Comparison of ENCODE assay signal across 11 cellular contexts in genomic region chr3:81249540-81250029, GRCh38.
DNase-seq lines count a peak whose midpoint lies in the region; ATAC-seq and TF ChIP-seq lines count a peak whose summit lies in the region.
"Had no signal": no experiment of that assay in that cellular context is flagged by ENCODE, and none has a peak within 500 bp of the region (broad histone marks: within the 10 kb centered on the region; RNA-seq: fewer than 3 reads in every experiment).

No MANE protein-coding gene starts in this region.

- peak; percentile 80 for ATAC-seq in GM21737 (IDR thresholded peaks at IDR 0.05; ENCODE audit: unreplicated experiment)
- ATAC-seq in activated CD8-positive, alpha-beta T cell treated with anti-CD3 and anti-CD28 coated beads for 36 hours = no peak
- no peak for ATAC-seq in GM19455 (IDR thresholded peaks at IDR 0.05; ENCODE audit: unreplicated experiment)
- ATAC-seq in HG03521 (IDR thresholded peaks at IDR 0.05; ENCODE audit: unreplicated experiment) = no peak
- ATAC-seq: right cardiac atrium had no signal

- TF ChIP-seq CTCF in activated CD8-positive, alpha-beta T cell treated with anti-CD3 and anti-CD28 coated beads for 36 hours (IDR thresholded peaks at IDR 0.05) = no peak

- CTCF ChIA-PET in activated CD8-positive, alpha-beta T cell treated with anti-CD3 and anti-CD28 coated beads for 36 hours (lab: Charles Lee) = no interaction called here

- no peak overlapping the region for H3K4me3 Mint-ChIP-seq in activated CD8-positive, alpha-beta T cell treated with anti-CD3 and anti-CD28 coated beads for 36 hours
- H3K4me3 Mint-ChIP-seq: activated CD4-positive, alpha-beta memory T cell treated with anti-CD3 and anti-CD28 coated beads for 36 hours had no signal

- no peaks in the 10 kb centered on the region for H3K36me3 Mint-ChIP-seq in activated CD8-positive, alpha-beta T cell treated with anti-CD3 and anti-CD28 coated beads for 36 hours (ENCODE audit: low read depth)
- H3K36me3 Mint-ChIP-seq: activated CD4-positive, alpha-beta memory T cell treated with anti-CD3 and anti-CD28 coated beads for 36 hours had no signal

- DNase-seq in ELR (ENCODE audit: low read depth) (peak; percentile 91), HPDE6-E6E7 (ENCODE audit: extremely low spot score) (peak; percentile 2), fibroblast of gingiva (ENCODE audit: low read depth) (peak; percentile 43)
- DNase-seq in activated CD8-positive, alpha-beta T cell treated with anti-CD3 and anti-CD28 coated beads for 36 hours = no peak
- no peak for DNase-seq in stimulated activated CD4-positive, alpha-beta T cell treated with anti-CD3 and anti-CD28 coated beads, Interleukin-12 subunit alpha, Interleukin-12 subunit beta, amount 100 ng/mL, for 4 hours
- DNase-seq: activated CD4-positive, alpha-beta memory T cell treated with anti-CD3 and anti-CD28 coated beads for 36 hours; erythroblast; right cardiac atrium had no signal

- H3K27ac Mint-ChIP-seq in activated CD8-positive, alpha-beta T cell treated with anti-CD3 and anti-CD28 coated beads for 36 hours = no peak overlapping the region
- H3K27ac Mint-ChIP-seq: activated CD4-positive, alpha-beta memory T cell treated with anti-CD3 and anti-CD28 coated beads for 36 hours had no signal

- no peaks in the 10 kb centered on the region for H3K4me1 Mint-ChIP-seq in activated CD8-positive, alpha-beta T cell treated with anti-CD3 and anti-CD28 coated beads for 36 hours (ENCODE audit: low read depth)

- H3K27me3 Mint-ChIP-seq in activated CD8-positive, alpha-beta T cell treated with anti-CD3 and anti-CD28 coated beads for 36 hours = no peaks in the 10 kb centered on the region
- H3K27me3 Mint-ChIP-seq: activated CD4-positive, alpha-beta memory T cell treated with anti-CD3 and anti-CD28 coated beads for 36 hours had no signal

- no peaks in the 10 kb centered on the region for H3K9me3 Mint-ChIP-seq in activated CD8-positive, alpha-beta T cell treated with anti-CD3 and anti-CD28 coated beads for 36 hours
- H3K9me3 Mint-ChIP-seq: activated CD4-positive, alpha-beta memory T cell treated with anti-CD3 and anti-CD28 coated beads for 36 hours had no signal

- intact Hi-C loops in activated CD8-positive, alpha-beta T cell treated with anti-CD3 and anti-CD28 coated beads for 36 hours (cut with micrococcal nuclease) = no loop called here

- POLR2A ChIA-PET in activated CD8-positive, alpha-beta T cell treated with anti-CD3 and anti-CD28 coated beads for 36 hours (lab: Charles Lee) = no interaction called here

Comparison
In these comparisons a context has a peak if more than half of its experiments do, and no peak if none do; other contexts are left out.
1. DNase-seq: peak in ELR (single experiment), HPDE6-E6E7 (single experiment) and fibroblast of gingiva (single experiment); none in activated CD8-positive, alpha-beta T cell treated with anti-CD3 and anti-CD28 coated beads for 36 hours (single experiment) and stimulated activated CD4-positive, alpha-beta T cell treated with anti-CD3 and anti-CD28 coated beads, Interleukin-12 subunit alpha, Interleukin-12 subunit beta, amount 100 ng/mL, for 4 hours (single experiment).